ENCODE assay signal across 1 cellular context in the genomic region with DNA sequence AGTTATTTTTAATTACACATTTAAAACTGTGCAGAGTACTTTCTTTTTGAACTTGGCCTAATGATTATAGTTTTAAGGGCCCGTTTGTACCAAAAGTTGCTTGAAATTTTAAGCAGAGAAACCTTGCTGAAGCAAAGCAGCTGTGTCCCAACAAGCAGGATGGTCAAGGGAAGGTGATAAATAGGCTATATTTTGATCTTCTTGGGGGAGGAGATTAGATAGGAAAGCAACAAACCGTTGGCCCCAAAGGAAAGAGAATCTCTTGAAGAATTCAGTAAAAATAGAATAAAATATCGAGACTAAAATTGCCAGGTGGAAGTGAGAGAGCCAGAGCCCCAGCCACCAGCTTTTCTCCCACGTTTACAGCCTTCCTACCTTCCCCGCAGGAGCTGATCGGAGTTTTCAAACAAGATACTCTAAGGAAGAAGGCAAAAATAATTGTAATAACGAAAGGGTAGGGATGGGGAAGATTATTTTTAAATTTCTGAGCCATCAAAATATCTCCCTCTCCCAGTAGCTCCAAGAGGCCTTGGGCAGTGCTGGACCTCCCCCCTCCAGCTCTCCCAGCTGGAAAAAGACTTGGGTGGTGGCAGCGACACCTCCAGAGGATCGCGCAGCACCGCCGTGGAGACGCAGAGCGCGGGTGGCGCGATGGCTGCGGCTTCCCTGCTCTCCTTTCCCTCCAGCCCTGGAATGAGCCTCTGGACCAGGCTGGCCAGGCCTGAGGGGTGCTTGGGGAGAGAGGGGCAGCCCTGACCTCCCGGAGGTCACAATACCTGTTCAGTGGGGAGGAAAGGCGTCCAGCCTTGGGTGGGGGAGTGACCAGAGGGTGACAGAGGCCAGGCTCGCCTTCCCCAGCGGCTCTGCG.
TF ChIP-seq lines count a peak whose summit lies in the region.

No MANE protein-coding gene starts in this region.

TF ChIP-seq in SK-N-SH, 30 proteins besides CTCF, POLR2A, EP300 and RAD21 (continued from another document):
- TF ChIP-seq, protein P1, sequence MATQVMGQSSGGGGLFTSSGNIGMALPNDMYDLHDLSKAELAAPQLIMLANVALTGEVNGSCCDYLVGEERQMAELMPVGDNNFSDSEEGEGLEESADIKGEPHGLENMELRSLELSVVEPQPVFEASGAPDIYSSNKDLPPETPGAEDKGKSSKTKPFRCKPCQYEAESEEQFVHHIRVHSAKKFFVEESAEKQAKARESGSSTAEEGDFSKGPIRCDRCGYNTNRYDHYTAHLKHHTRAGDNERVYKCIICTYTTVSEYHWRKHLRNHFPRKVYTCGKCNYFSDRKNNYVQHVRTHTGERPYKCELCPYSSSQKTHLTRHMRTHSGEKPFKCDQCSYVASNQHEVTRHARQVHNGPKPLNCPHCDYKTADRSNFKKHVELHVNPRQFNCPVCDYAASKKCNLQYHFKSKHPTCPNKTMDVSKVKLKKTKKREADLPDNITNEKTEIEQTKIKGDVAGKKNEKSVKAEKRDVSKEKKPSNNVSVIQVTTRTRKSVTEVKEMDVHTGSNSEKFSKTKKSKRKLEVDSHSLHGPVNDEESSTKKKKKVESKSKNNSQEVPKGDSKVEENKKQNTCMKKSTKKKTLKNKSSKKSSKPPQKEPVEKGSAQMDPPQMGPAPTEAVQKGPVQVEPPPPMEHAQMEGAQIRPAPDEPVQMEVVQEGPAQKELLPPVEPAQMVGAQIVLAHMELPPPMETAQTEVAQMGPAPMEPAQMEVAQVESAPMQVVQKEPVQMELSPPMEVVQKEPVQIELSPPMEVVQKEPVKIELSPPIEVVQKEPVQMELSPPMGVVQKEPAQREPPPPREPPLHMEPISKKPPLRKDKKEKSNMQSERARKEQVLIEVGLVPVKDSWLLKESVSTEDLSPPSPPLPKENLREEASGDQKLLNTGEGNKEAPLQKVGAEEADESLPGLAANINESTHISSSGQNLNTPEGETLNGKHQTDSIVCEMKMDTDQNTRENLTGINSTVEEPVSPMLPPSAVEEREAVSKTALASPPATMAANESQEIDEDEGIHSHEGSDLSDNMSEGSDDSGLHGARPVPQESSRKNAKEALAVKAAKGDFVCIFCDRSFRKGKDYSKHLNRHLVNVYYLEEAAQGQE (IDR thresholded peaks at IDR 0.05; ENCODE audit: low read depth, low read length), result no peak
- TF ChIP-seq JUND (IDR thresholded peaks at IDR 0.05), result no peak
- no peak for TF ChIP-seq SMC3 (IDR thresholded peaks at IDR 0.05; ENCODE audit: low read depth, low read length)
- no peak for TF ChIP-seq GABPA (IDR thresholded peaks at IDR 0.05; ENCODE audit: low read depth)
- no peak for TF ChIP-seq TEAD4 (IDR thresholded peaks at IDR 0.05; ENCODE audit: borderline replicate concordance, insufficient read depth)
- TF ChIP-seq CHD2 (IDR thresholded peaks at IDR 0.05; ENCODE audit: low read length, partially characterized antibody), result no peak
- TF ChIP-seq, protein P2, sequence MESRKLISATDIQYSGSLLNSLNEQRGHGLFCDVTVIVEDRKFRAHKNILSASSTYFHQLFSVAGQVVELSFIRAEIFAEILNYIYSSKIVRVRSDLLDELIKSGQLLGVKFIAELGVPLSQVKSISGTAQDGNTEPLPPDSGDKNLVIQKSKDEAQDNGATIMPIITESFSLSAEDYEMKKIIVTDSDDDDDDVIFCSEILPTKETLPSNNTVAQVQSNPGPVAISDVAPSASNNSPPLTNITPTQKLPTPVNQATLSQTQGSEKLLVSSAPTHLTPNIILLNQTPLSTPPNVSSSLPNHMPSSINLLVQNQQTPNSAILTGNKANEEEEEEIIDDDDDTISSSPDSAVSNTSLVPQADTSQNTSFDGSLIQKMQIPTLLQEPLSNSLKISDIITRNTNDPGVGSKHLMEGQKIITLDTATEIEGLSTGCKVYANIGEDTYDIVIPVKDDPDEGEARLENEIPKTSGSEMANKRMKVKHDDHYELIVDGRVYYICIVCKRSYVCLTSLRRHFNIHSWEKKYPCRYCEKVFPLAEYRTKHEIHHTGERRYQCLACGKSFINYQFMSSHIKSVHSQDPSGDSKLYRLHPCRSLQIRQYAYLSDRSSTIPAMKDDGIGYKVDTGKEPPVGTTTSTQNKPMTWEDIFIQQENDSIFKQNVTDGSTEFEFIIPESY (IDR thresholded peaks at IDR 0.05; ENCODE audit: borderline replicate concordance, low read depth), result no peak
- no peak for TF ChIP-seq RXRA (IDR thresholded peaks at IDR 0.05; ENCODE audit: borderline replicate concordance, low read depth)
- no peak for TF ChIP-seq TAF1 (IDR thresholded peaks at IDR 0.05; ENCODE audit: borderline replicate concordance, low read depth, low read length)
- no peak for TF ChIP-seq YY1 (IDR thresholded peaks at IDR 0.05; ENCODE audit: low read depth)
- TF ChIP-seq, protein P3, sequence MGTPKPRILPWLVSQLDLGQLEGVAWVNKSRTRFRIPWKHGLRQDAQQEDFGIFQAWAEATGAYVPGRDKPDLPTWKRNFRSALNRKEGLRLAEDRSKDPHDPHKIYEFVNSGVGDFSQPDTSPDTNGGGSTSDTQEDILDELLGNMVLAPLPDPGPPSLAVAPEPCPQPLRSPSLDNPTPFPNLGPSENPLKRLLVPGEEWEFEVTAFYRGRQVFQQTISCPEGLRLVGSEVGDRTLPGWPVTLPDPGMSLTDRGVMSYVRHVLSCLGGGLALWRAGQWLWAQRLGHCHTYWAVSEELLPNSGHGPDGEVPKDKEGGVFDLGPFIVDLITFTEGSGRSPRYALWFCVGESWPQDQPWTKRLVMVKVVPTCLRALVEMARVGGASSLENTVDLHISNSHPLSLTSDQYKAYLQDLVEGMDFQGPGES (IDR thresholded peaks at IDR 0.05; ENCODE audit: low read depth, low read length), result no peak
- TF ChIP-seq FOXM1 (IDR thresholded peaks at IDR 0.05; ENCODE audit: low read depth), result no peak
- TF ChIP-seq RFX5 (IDR thresholded peaks at IDR 0.05; ENCODE audit: low read length), result no peak
- no peak for TF ChIP-seq POLR2AphosphoS5 (IDR thresholded peaks at IDR 0.05; ENCODE audit: low read depth, low read length)
- no peak for TF ChIP-seq TCF12 (IDR thresholded peaks at IDR 0.05)
